ENCODE assay signal across 17 cellular contexts in the genomic region with DNA sequence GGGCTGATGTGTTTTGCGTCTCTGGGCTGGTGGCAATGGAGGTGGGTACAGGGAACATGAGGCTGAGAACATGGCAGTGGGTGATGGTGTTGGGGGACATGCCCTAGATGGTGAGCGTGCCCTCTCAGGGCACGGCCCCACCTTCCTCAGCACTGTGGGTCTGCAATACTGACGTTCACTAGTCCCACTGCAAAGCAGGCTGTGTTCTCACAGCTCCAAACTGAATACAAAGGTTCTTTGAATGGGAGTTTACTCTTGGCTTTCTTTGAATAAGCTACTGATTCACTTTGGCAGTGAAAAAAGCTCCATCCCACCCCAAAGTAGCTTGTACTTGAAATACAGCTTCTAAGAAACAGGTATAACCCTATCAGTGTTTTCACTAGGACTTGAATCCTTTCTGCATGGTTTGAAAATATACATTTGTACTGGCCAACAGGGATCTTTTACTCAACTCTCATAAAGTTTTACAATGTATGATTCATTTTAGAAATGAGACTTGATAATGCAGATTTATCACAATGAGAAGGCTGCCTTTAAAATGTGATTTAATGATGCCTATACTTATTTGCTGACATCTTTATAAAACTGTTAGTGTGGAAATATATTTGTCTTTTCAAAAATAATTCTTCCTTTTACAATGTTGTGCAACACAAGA.
DNase-seq lines count a peak whose midpoint lies in the region; ATAC-seq lines count a peak whose summit lies in the region.
"Had no signal": no experiment of that assay in that cellular context is flagged by ENCODE, and none has a peak within 500 bp of the region (broad histone marks: within the 10 kb centered on the region; RNA-seq: fewer than 3 reads in every experiment).

No MANE protein-coding gene starts in this region.

- peaks cover 3% of the 10 kb centered on the region for H3K36me3 Mint-ChIP-seq in activated naive CD8-positive, alpha-beta T cell treated with anti-CD3 and anti-CD28 coated beads, Interleukin-2, amount 50 U/mL, for 24 hours (ENCODE audit: low read depth)

- no peak overlapping the region for H3K27ac Mint-ChIP-seq in activated naive CD8-positive, alpha-beta T cell treated with anti-CD3 and anti-CD28 coated beads, Interleukin-2, amount 50 U/mL, for 24 hours
- H3K27ac Mint-ChIP-seq: H9 had no signal

- no peak for ATAC-seq in activated naive CD8-positive, alpha-beta T cell treated with anti-CD3 and anti-CD28 coated beads, Interleukin-2, amount 50 U/mL, for 24 hours

- no peaks in the 10 kb centered on the region for H3K4me1 Mint-ChIP-seq in activated naive CD8-positive, alpha-beta T cell treated with anti-CD3 and anti-CD28 coated beads, Interleukin-2, amount 50 U/mL, for 24 hours

- H3K27ac ChIP-seq in cingulate gyrus (ENCODE audit: low read depth, low read length) (peak overlapping the region; percentile 76), layer of hippocampus (ENCODE audit: low read depth, low read length) (peak overlapping the region; percentile 72)
- H3K27ac ChIP-seq: SJSA1 had no signal

- no peaks in the 10 kb centered on the region for H3K27me3 ChIP-seq in layer of hippocampus (ENCODE audit: control insufficient read depth, insufficient read depth, low read length)
- H3K27me3 ChIP-seq: SJSA1 had no signal

- DNase-seq in COLO829 (ENCODE audit: low spot score) (peak; percentile 38), pons (ENCODE audit: low spot score) (peak; percentile 97), NCI-H2227 (lab: John Stamatoyannopoulos, UW; ENCODE audit: unreplicated experiment) (no peak), NCI-H2171 (lab: John Stamatoyannopoulos, UW) (no peak), NCI-H524 (lab: John Stamatoyannopoulos, UW) (no peak)
- DNase-seq in activated naive CD8-positive, alpha-beta T cell treated with anti-CD3 and anti-CD28 coated beads, Interleukin-2, amount 50 U/mL, for 24 hours, result no peak
- DNase-seq: 8988T, H9, IMR-90, Kasumi-1, NCI-H1105 treated with DMSO at 0.1 percent for 48 hours, NCI-H187, NCI-H510A, OCI-M1 had no signal

- no peaks in the 10 kb centered on the region for H3K27me3 Mint-ChIP-seq in activated naive CD8-positive, alpha-beta T cell treated with anti-CD3 and anti-CD28 coated beads, Interleukin-2, amount 50 U/mL, for 24 hours

- H3K4me3 Mint-ChIP-seq in activated naive CD8-positive, alpha-beta T cell treated with anti-CD3 and anti-CD28 coated beads, Interleukin-2, amount 50 U/mL, for 24 hours, result no peak overlapping the region
- H3K4me3 Mint-ChIP-seq: H9 had no signal

- H3K9me3 Mint-ChIP-seq in activated naive CD8-positive, alpha-beta T cell treated with anti-CD3 and anti-CD28 coated beads, Interleukin-2, amount 50 U/mL, for 24 hours, result no peaks in the 10 kb centered on the region
- H3K9me3 Mint-ChIP-seq: H9 had no signal

Comparison
In these comparisons a context has a peak if more than half of its experiments do, and no peak if none do; other contexts are left out.
1. DNase-seq: peak in COLO829 (single experiment) and pons (single experiment); none in NCI-H2227 (single experiment), NCI-H2171 (single experiment), activated naive CD8-positive, alpha-beta T cell treated with anti-CD3 and anti-CD28 coated beads, Interleukin-2, amount 50 U/mL, for 24 hours (single experiment) and NCI-H524 (0 of 2).